ENCODE assay signal across 8 cellular contexts in the genomic region with DNA sequence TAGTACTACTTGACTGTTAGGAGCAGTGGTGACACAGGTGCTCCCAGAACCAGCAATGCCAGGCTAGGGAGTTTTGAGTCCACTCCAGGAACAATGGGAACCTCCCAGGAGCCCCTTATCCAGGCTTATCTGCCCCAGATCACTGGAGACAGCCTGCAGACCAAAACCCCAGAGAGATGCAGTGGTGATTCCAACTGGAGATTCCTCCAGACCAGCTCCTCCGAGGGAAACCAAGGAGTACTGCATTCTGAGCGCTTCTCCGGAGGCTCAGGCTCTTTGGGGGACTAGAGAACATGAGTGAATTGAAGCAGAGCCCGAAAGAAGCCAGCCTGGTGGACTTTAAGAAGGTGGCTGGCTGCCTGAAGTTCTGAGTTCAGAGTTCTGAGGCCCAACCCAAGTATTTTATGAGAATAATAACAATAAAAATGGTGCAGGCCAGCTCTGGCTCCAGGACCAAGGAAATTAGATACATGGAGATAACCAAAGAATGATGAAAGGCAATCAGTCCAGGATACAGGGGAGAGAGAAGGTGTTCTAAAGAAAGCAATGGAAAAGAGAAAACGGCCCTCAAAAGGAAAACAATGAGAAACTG. TPM values are rescaled to one million over a fixed set of nuclear protein-coding genes. Genes with fewer than 3 reads are reported as not detected.
DNase-seq lines count a peak whose midpoint lies in the region; ATAC-seq and TF ChIP-seq lines count a peak whose summit lies in the region.

No MANE protein-coding gene starts in this region.

- TF ChIP-seq CTCF in choroid plexus epithelial cell (conservative IDR thresholded peaks at IDR 0.05; ENCODE audit: low read depth, low read length) = no peak
- TF ChIP-seq CTCF in nephron (IDR thresholded peaks at IDR 0.05; ENCODE audit: unreplicated experiment in 3 of 3) = no peak
- TF ChIP-seq CTCF in omental fat pad (IDR thresholded peaks at IDR 0.05) = no peak

- H3K4me1 Mint-ChIP-seq in IgD-negative memory B cell (peaks cover 15 to 21% (median 17%) of the 10 kb centered on the region in 3 donors), nephron (peaks cover 40% of the 10 kb centered on the region)

- H3K27ac ChIP-seq in BLaER1 = no peak overlapping the region

- H3K27ac Mint-ChIP-seq in IgD-negative memory B cell = peak overlapping the region; percentile 30 to 96 (median 47)
- peak overlapping the region; percentile 82 to 96 (median 83) for H3K27ac Mint-ChIP-seq in nephron

- no peaks in the 10 kb centered on the region for H3K27me3 ChIP-seq in BLaER1

- H3K4me3 Mint-ChIP-seq in IgD-negative memory B cell = peak overlapping the region; percentile 89 to 92 (median 91)
- peak overlapping the region; percentile 90 to 98 (median 95) for H3K4me3 Mint-ChIP-seq in nephron

- DNase-seq in choroid plexus epithelial cell (ENCODE audit: low read depth) (no peak), mesenteric fat pad (ENCODE audit: low spot score) (no peak), omental fat pad (ENCODE audit: low spot score) (no peak)

- H3K9ac ChIP-seq in BLaER1 = peak overlapping the region; percentile 89

- H3K4me2 ChIP-seq in BLaER1 = peak overlapping the region; percentile 80

- H3K36me3 Mint-ChIP-seq in IgD-negative memory B cell (peaks cover 2% of the 10 kb centered on the region), nephron (ENCODE audit: low read depth) (peaks cover 12% of the 10 kb centered on the region)

- peaks cover 9% of the 10 kb centered on the region for H4K20me1 ChIP-seq in BLaER1

- ATAC-seq in GM19351 (IDR thresholded peaks at IDR 0.05; ENCODE audit: unreplicated experiment) (no peak), omental fat pad (ENCODE audit: low FRiP score) (no peak), GM19395 (IDR thresholded peaks at IDR 0.05; ENCODE audit: unreplicated experiment) (no peak)

- H3K9me3 Mint-ChIP-seq in IgD-negative memory B cell = no peaks in the 10 kb centered on the region
- H3K9me3 Mint-ChIP-seq in nephron = no peaks in the 10 kb centered on the region

- H3K4me3 ChIP-seq in BLaER1 = peak overlapping the region; percentile 84
- peak overlapping the region; percentile 79 for H3K4me3 ChIP-seq in choroid plexus epithelial cell (ENCODE audit: low read depth, low read length)

- H3K36me3 ChIP-seq in BLaER1 = peaks cover 46% of the 10 kb centered on the region

- H3K4me1 ChIP-seq in BLaER1 = peaks cover 56% of the 10 kb centered on the region

- H3K27me3 Mint-ChIP-seq in IgD-negative memory B cell = no peaks in the 10 kb centered on the region
- peaks cover 4% of the 10 kb centered on the region for H3K27me3 Mint-ChIP-seq in nephron (ENCODE audit: low read depth)

- H3K9me3 ChIP-seq in BLaER1 = no peaks in the 10 kb centered on the region

RNA-seq across cellular contexts. Expression of a gene that starts 1.3 kb away (rescaled TPM):
- 11.2 TPM for polyA plus RNA-seq in IgD-negative memory B cell
- total RNA-seq in mesenteric fat pad = 2.7 TPM
- 10 to 100 TPM in 3 of 4 donors, 1 to 10 TPM in 1; 9.1 to 19.9 (median 11.8) TPM for total RNA-seq in omental fat pad

RNA-seq across cellular contexts. Expression of a gene that starts 2.4 kb away (rescaled TPM):
- polyA plus RNA-seq in IgD-negative memory B cell = 0.55 TPM
- not detected for total RNA-seq in mesenteric fat pad
- 10 to 100 TPM in 1 of 4 donors, 1 to 10 TPM in 2, under 1 TPM in 1; 0.84 to 21.1 (median 2.6) TPM for total RNA-seq in omental fat pad

RNA-seq across cellular contexts. Expression of a gene that starts 36.1 kb away (rescaled TPM):
- polyA plus RNA-seq in IgD-negative memory B cell = 6.2 TPM
- total RNA-seq in mesenteric fat pad (11.4 TPM), omental fat pad (10 to 100 TPM; 18.1 to 31.4 (median 21.7) TPM)

RNA-seq across cellular contexts. Expression of a gene that starts 42.5 kb away (rescaled TPM):
- polyA plus RNA-seq in IgD-negative memory B cell = 97.5 TPM
- total RNA-seq in mesenteric fat pad (176 TPM), omental fat pad (100 to 1,000 TPM in 3 of 4 donors, 10 to 100 TPM in 1; 89.7 to 135 (median 117) TPM)
